In genomic region chr1:220694866-220695382, GRCh38 we compare ENCODE assay signal across 33 cellular contexts. TPM values are rescaled to one million over a fixed set of nuclear protein-coding genes. Genes with fewer than 3 reads are reported as not detected.
"Had no signal": no experiment of that assay in that cellular context is flagged by ENCODE, and none has a peak within 500 bp of the region (broad histone marks: within the 10 kb centered on the region; RNA-seq: fewer than 3 reads in every experiment).

No MANE protein-coding gene starts in this region.

- H3K4me1 ChIP-seq: colonic mucosa had no signal

- H3K4me3 ChIP-seq: adrenal gland, body of pancreas, cardiac muscle cell, colonic mucosa, dorsolateral prefrontal cortex, esophagus squamous epithelium, gastroesophageal sphincter, heart right ventricle had no signal

- H3K27me3 ChIP-seq: adrenal gland, body of pancreas, colonic mucosa had no signal

- H3K27ac ChIP-seq: adrenal gland, body of pancreas, cardiac muscle cell, colonic mucosa, esophagus squamous epithelium, gastroesophageal sphincter, heart right ventricle, VCaP had no signal

- H3K36me3 ChIP-seq: adrenal gland, cardiac muscle cell, colonic mucosa, esophagus squamous epithelium had no signal

- ATAC-seq: activated CD8-positive, alpha-beta memory T cell treated with anti-CD3 and anti-CD28 coated beads, Interleukin-2, amount 10 ng/mL, durations not matched to agents 7 days and 5 days; activated CD8-positive, alpha-beta T cell treated with anti-CD3 and anti-CD28 coated beads for 36 hours; activated naive CD8-positive, alpha-beta T cell treated with anti-CD3 and anti-CD28 coated beads, Interleukin-2, amount 50 U/mL, for 24 hours; activated T-cell treated with anti-CD3 and anti-CD28 coated beads, Interleukin-2, amount 50 U/mL, for 72 hours; body of pancreas; gastroesophageal sphincter; heart right ventricle; WTC11 had no signal

- H3K9me3 ChIP-seq: adrenal gland, body of pancreas, colonic mucosa, esophagus squamous epithelium, gastroesophageal sphincter, heart right ventricle had no signal

- DNase-seq: activated CD4-positive, alpha-beta T cell treated with anti-CD3 and anti-CD28 coated beads for 48 hours; activated CD4-positive, alpha-beta T cell treated with anti-CD3 and anti-CD28 coated beads, Interleukin-2, amount 50 U/mL, for 1 hour; activated CD4-positive, alpha-beta T cell treated with anti-CD3 and anti-CD28 coated beads, Interleukin-2, amount 50 U/mL, for 48 hours; activated CD8-positive, alpha-beta memory T cell treated with anti-CD3 and anti-CD28 coated beads, Interleukin-2, amount 10 ng/mL, durations not matched to agents 7 days and 5 days; activated CD8-positive, alpha-beta memory T cell treated with anti-CD3 and anti-CD28 coated beads, Interleukin-2, amount 50 U/mL, for 4 hours; activated CD8-positive, alpha-beta T cell treated with anti-CD3 and anti-CD28 coated beads for 36 hours; activated naive CD4-positive, alpha-beta T cell treated with anti-CD3 and anti-CD28 coated beads for 36 hours; activated naive CD8-positive, alpha-beta T cell treated with anti-CD3 and anti-CD28 coated beads for 36 hours; activated naive CD8-positive, alpha-beta T cell treated with anti-CD3 and anti-CD28 coated beads, Interleukin-2, amount 50 U/mL, for 24 hours; activated T-cell treated with anti-CD3 and anti-CD28 coated beads for 4 hours; activated T-cell treated with anti-CD3 and anti-CD28 coated beads, Interleukin-2, amount 50 U/mL, for 24 hours; activated T-cell treated with anti-CD3 and anti-CD28 coated beads, Interleukin-2, amount 50 U/mL, for 72 hours; adrenal gland; amygdala; aorta; body of pancreas; central memory CD4-positive, alpha-beta T cell; cerebellar nuclear complex; colonic mucosa; dorsolateral prefrontal cortex; effector memory CD4-positive, alpha-beta T cell; endodermal cell; erythroblast; esophagus squamous epithelium; foreskin melanocyte; heart right ventricle; T-helper 2 cell had no signal

RNA-seq across cellular contexts. Expression of gene MTARC2, which starts 53.2 kb away (rescaled TPM):
- total RNA-seq: activated CD8-positive, alpha-beta memory T cell treated with anti-CD3 and anti-CD28 coated beads for 36 hours; activated CD8-positive, alpha-beta memory T cell treated with anti-CD3 and anti-CD28 coated beads, Interleukin-2, amount 10 ng/mL, durations not matched to agents 7 days and 5 days; activated CD8-positive, alpha-beta T cell treated with anti-CD3 and anti-CD28 coated beads for 36 hours; activated naive CD4-positive, alpha-beta T cell treated with anti-CD3 and anti-CD28 coated beads for 36 hours; activated naive CD8-positive, alpha-beta T cell treated with anti-CD3 and anti-CD28 coated beads for 36 hours; activated T-cell treated with anti-CD3 and anti-CD28 coated beads, Interleukin-2, amount 50 U/mL, for 72 hours; T-helper 1 cell treated with Interleukin-12 subunit alpha and Interleukin-12 subunit beta and Interleukin-4 antibody, amounts not matched to agents 30 ng/mL and 1 ng/mL, for 36 hours had no signal
